ENCODE assay signal across 12 cellular contexts in the genomic region with DNA sequence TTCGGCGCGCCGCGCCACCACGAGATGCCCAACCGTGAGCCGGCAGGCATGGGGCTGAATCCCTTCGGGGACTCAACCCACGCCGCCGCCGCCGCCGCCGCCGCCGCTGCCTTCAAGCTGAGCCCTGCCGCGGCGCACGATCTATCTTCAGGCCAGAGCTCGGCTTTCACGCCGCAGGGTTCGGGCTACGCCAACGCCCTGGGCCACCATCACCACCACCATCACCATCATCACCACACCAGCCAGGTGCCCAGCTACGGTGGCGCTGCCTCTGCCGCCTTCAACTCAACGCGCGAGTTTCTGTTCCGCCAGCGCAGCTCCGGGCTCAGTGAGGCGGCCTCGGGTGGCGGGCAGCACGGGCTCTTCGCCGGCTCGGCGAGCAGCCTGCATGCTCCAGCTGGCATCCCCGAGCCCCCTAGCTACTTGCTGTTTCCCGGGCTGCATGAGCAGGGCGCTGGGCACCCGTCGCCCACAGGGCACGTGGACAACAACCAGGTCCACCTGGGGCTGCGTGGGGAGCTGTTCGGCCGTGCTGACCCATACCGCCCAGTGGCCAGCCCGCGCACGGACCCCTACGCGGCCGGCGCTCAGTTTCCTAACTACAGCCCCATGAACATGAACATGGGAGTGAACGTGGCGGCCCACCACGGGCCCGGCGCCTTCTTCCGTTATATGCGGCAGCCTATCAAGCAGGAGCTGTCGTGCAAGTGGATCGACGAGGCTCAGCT. TPM values are rescaled to one million over a fixed set of nuclear protein-coding genes. Genes with fewer than 3 reads are reported as not detected.
DNase-seq lines count a peak whose midpoint lies in the region; ATAC-seq, FAIRE-seq and TF ChIP-seq lines count a peak whose summit lies in the region.
"Had no signal": no experiment of that assay in that cellular context is flagged by ENCODE, and none has a peak within 500 bp of the region (broad histone marks: within the 10 kb centered on the region; RNA-seq: fewer than 3 reads in every experiment).

No MANE protein-coding gene starts in this region.

- H3K4me1 Mint-ChIP-seq in activated CD4-positive, alpha-beta T cell treated with anti-CD3 and anti-CD28 coated beads for 36 hours, result peaks cover 17% of the 10 kb centered on the region
- peaks cover 4% of the 10 kb centered on the region for H3K4me1 Mint-ChIP-seq in T-helper 17 cell

- H4K20me1 ChIP-seq in smooth muscle cell (ENCODE audit: low read depth), result no peaks in the 10 kb centered on the region

- CTCF ChIA-PET in activated CD4-positive, alpha-beta T cell treated with anti-CD3 and anti-CD28 coated beads for 36 hours (lab: Charles Lee), result interaction anchor here (0.7 kb wide), 1 partner anchor 73 kb away, joined by 3 read pairs; no protein-coding TSS in a partner anchor

- POLR2A ChIA-PET in activated CD4-positive, alpha-beta T cell treated with anti-CD3 and anti-CD28 coated beads for 36 hours (lab: Charles Lee), result no interaction called here

- FAIRE-seq in small intestine (lab: Jason Lieb, UNC), result no peak
- FAIRE-seq: endometrium, GM12878 had no signal

- H3K27me3 Mint-ChIP-seq in activated CD4-positive, alpha-beta T cell treated with anti-CD3 and anti-CD28 coated beads for 36 hours, result peaks cover 48% of the 10 kb centered on the region
- peaks cover 41% of the 10 kb centered on the region for H3K27me3 Mint-ChIP-seq in T-helper 17 cell

- H3K27ac ChIP-seq in iPS DF 6.9 (ENCODE audit: low read length), result no peak overlapping the region
- no peak overlapping the region for H3K27ac ChIP-seq in smooth muscle cell (ENCODE audit: low read depth)
- no peak overlapping the region for H3K27ac ChIP-seq in small intestine (ENCODE audit: low read depth in 1 of 2, low read length in 1 of 2)

- H3K27me3 ChIP-seq in iPS DF 6.9 (ENCODE audit: control insufficient read depth, insufficient read depth, low read length) (no peaks in the 10 kb centered on the region), smooth muscle cell (ENCODE audit: low read depth) (peaks cover 92% of the 10 kb centered on the region), small intestine (ENCODE audit: control insufficient read depth in 2 of 2, insufficient read depth in 2 of 2, low read length in 2 of 2) (peaks cover 5 to 24% of the 10 kb centered on the region in 2 donors)

- H3K4me2 ChIP-seq in smooth muscle cell, result peak overlapping the region; percentile 84

- H3K9me3 ChIP-seq in T-helper 17 cell (ENCODE audit: control insufficient read depth, low read length, poor library complexity, severe bottlenecking) (no peaks in the 10 kb centered on the region), iPS DF 6.9 (ENCODE audit: control insufficient read depth, insufficient read depth, low read length) (no peaks in the 10 kb centered on the region), smooth muscle cell (replicated peaks; ENCODE audit: low read depth) (peaks cover 5% of the 10 kb centered on the region), small intestine (ENCODE audit: control insufficient read depth, low read depth) (no peaks in the 10 kb centered on the region)

- no peak overlapping the region for H3K27ac Mint-ChIP-seq in activated CD4-positive, alpha-beta T cell treated with anti-CD3 and anti-CD28 coated beads for 36 hours
- peak overlapping the region; percentile 10 for H3K27ac Mint-ChIP-seq in T-helper 17 cell

- intact Hi-C loops in activated CD4-positive, alpha-beta T cell treated with anti-CD3 and anti-CD28 coated beads for 36 hours (cut with DNase I, micrococcal nuclease), result loop anchor here (2.0 to 5.0 kb wide), 2 partner anchors 140 kb away; no protein-coding TSS in a partner anchor

- H3K4me3 ChIP-seq in iPS DF 6.9 (ENCODE audit: low read length) (peak overlapping the region; percentile 100), smooth muscle cell (peak overlapping the region; percentile 56), small intestine (ENCODE audit: low read depth in 1 of 2, low read length in 2 of 2) (no peak overlapping the region)
- H3K4me3 ChIP-seq: GM12878 had no signal

- WGBS in iPS DF 6.9 (ENCODE audit: insufficient coverage, insufficient read length), result no CpG with 5 or more reads among the region's 72 CpGs
- WGBS in smooth muscle cell (ENCODE audit: low lambda C conversion rate), result 47% methylated on average over 60 of the region's 72 CpGs
- WGBS in small intestine, 3 donors, result 4 to 44% (median 26%) methylated on average over 30 to 72 of the region's 72 CpGs

- H3K4me3 Mint-ChIP-seq in activated CD4-positive, alpha-beta T cell treated with anti-CD3 and anti-CD28 coated beads for 36 hours, result peak overlapping the region; percentile 35
- peak overlapping the region; percentile 65 for H3K4me3 Mint-ChIP-seq in T-helper 17 cell

- no peak for ATAC-seq in activated CD4-positive, alpha-beta T cell treated with anti-CD3 and anti-CD28 coated beads for 36 hours
- no peak for ATAC-seq in T-helper 17 cell
- no peak for ATAC-seq in HG03139 (IDR thresholded peaks at IDR 0.05; ENCODE audit: unreplicated experiment)
- ATAC-seq: GM12878 had no signal

- H3K4me1 ChIP-seq in iPS DF 6.9 (ENCODE audit: control insufficient read depth, insufficient read depth, low read length) (no peaks in the 10 kb centered on the region; the same call in 1 of the 2 replicates), smooth muscle cell (ENCODE audit: low read depth) (no peaks in the 10 kb centered on the region), small intestine (ENCODE audit: control insufficient read depth in 2 of 2, insufficient read depth in 1 of 2, low read depth in 1 of 2, low read length in 1 of 2) (no peaks in the 10 kb centered on the region)

- no peaks in the 10 kb centered on the region for H3F3A ChIP-seq in smooth muscle cell (ENCODE audit: low read depth)

- peaks cover 6% of the 10 kb centered on the region for H3K36me3 ChIP-seq in iPS DF 6.9 (ENCODE audit: control insufficient read depth, insufficient read depth, low read length)
- H3K36me3 ChIP-seq in smooth muscle cell (ENCODE audit: low read depth), result no peaks in the 10 kb centered on the region
- no peaks in the 10 kb centered on the region for H3K36me3 ChIP-seq in small intestine (ENCODE audit: control insufficient read depth in 2 of 2, insufficient read depth in 2 of 2, low read length in 2 of 2)

- no peaks in the 10 kb centered on the region for H3K79me2 ChIP-seq in smooth muscle cell (ENCODE audit: low read depth)

- peak; percentile 36 for DNase-seq in activated CD4-positive, alpha-beta T cell treated with anti-CD3 and anti-CD28 coated beads for 36 hours
- DNase-seq in activated CD4-positive, alpha-beta T cell treated with anti-CD3 and anti-CD28 coated beads, Interleukin-2, amount 50 U/mL, for 48 hours, result no peak
- no peak for DNase-seq in T-helper 17 cell
- no peak for DNase-seq in iPS DF 6.9 (ENCODE audit: low read depth, low spot score)
- DNase-seq in smooth muscle cell (lab: John Stamatoyannopoulos, UW; ENCODE audit: unreplicated experiment), result no peak
- DNase-seq in small intestine, result no peak
- no peak for DNase-seq in NCI-H2196 (lab: John Stamatoyannopoulos, UW; ENCODE audit: unreplicated experiment)
- DNase-seq: stimulated activated CD4-positive, alpha-beta T cell treated with anti-CD3 and anti-CD28 coated beads, Interleukin-1b, Interleukin-23, amount 100 ng/mL, for 48 hours had no signal

- no peak overlapping the region for H3K9ac ChIP-seq in smooth muscle cell (ENCODE audit: low read depth)

- no peaks in the 10 kb centered on the region for H3K9me3 Mint-ChIP-seq in activated CD4-positive, alpha-beta T cell treated with anti-CD3 and anti-CD28 coated beads for 36 hours (ENCODE audit: low read depth)

- no peaks in the 10 kb centered on the region for H3K36me3 Mint-ChIP-seq in activated CD4-positive, alpha-beta T cell treated with anti-CD3 and anti-CD28 coated beads for 36 hours (ENCODE audit: low read depth)
- no peaks in the 10 kb centered on the region for H3K36me3 Mint-ChIP-seq in T-helper 17 cell (ENCODE audit: low read depth)

- no peak for TF ChIP-seq CTCF in smooth muscle cell (IDR thresholded peaks at IDR 0.05; ENCODE audit: borderline replicate concordance, insufficient read depth, poor library complexity, severe bottlenecking)

- H2AFZ ChIP-seq in smooth muscle cell (ENCODE audit: low read depth), result no peak overlapping the region

RNA-seq across cellular contexts. Expression of a gene that starts 1.0 kb away (rescaled TPM):
- total RNA-seq in activated CD4-positive, alpha-beta T cell treated with anti-CD3 and anti-CD28 coated beads for 36 hours, result not detected
- total RNA-seq in T-helper 17 cell, result not detected
- 0.09 TPM in 1 of 2 replicates, not detected in the other for total RNA-seq in smooth muscle cell
- not detected in 2 replicates for polyA plus RNA-seq in smooth muscle cell
- polyA plus RNA-seq in small intestine, result not detected
- total RNA-seq: GM12878, lung microvascular endothelial cell had no signal

Comparison
In these comparisons a context has a peak if more than half of its experiments do, and no peak if none do; other contexts are left out.
1. H3K4me3 ChIP-seq: peak in iPS DF 6.9 (single experiment) and smooth muscle cell (single experiment); none in small intestine (0 of 2).